9 cellular contexts compared by ENCODE assay signal in the genomic region with DNA sequence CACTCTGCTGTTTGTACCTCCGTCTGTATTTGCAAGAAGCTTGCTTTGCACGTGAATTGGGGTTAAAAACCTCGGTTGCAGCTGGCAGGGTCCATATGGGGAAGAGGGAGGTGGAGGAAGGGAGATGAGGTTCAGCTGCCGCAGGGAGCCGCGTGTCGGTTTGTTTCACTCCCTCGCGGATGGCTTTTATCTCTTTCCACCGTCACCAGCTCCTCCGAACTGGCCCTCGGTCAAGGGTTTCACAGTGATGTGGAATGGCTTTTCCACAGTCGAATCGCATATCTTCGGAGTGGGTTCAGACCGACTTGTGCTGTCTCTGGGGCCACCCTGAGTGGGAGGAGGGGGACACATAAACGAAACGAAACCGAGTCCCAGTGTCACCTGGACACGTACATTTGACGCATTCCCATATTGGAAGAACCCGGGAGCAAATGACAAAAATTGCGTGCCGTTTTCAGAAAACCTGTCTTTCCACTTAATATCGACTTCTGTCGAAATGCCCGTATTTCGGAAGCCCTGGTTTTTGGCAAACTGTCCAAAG. TPM values are rescaled to one million over a fixed set of nuclear protein-coding genes. Genes with fewer than 3 reads are reported as not detected.
A peak's percentile ranks its signal among the peaks of the same experiment; 100 is the strongest.
DNase-seq lines count a peak whose midpoint lies in the region; ATAC-seq and TF ChIP-seq lines count a peak whose summit lies in the region.
"Had no signal": no experiment of that assay in that cellular context is flagged by ENCODE, and none has a peak within 500 bp of the region (broad histone marks: within the 10 kb centered on the region; RNA-seq: fewer than 3 reads in every experiment).

No MANE protein-coding gene starts in this region.

- TF ChIP-seq EP300 in esophagus muscularis mucosa (IDR thresholded peaks at IDR 0.05) = no peak

- H3K9me3 Mint-ChIP-seq in activated CD8-positive, alpha-beta T cell treated with anti-CD3 and anti-CD28 coated beads for 36 hours = no peaks in the 10 kb centered on the region
- no peaks in the 10 kb centered on the region for H3K9me3 Mint-ChIP-seq in naive B cell

- H3K27ac ChIP-seq in esophagus muscularis mucosa (replicated peaks in 1 of 4) = peak overlapping the region; percentile 83 to 92 (median 90)
- peak overlapping the region; percentile 91 for H3K27ac ChIP-seq in upper lobe of right lung

- peaks cover 0 to 16% (median 4%) of the 10 kb centered on the region in 4 donors for H3K4me1 ChIP-seq in esophagus muscularis mucosa
- H3K4me1 ChIP-seq in upper lobe of right lung = peaks cover 7% of the 10 kb centered on the region

- POLR2A ChIA-PET in activated CD8-positive, alpha-beta T cell treated with anti-CD3 and anti-CD28 coated beads for 36 hours (lab: Charles Lee) = interaction anchor here (0.7 to 1.0 kb wide), 2 partner anchors 13 to 47 kb away, joined by 3 read pairs; no protein-coding TSS in a partner anchor

- no peak for ATAC-seq in activated CD8-positive, alpha-beta T cell treated with anti-CD3 and anti-CD28 coated beads for 36 hours
- peak; percentile 3 to 4 for ATAC-seq in naive B cell (ENCODE audit: low read depth in 2 of 2)
- ATAC-seq in upper lobe of right lung = peak; percentile 22
- ATAC-seq in GM19452 (IDR thresholded peaks at IDR 0.05; ENCODE audit: unreplicated experiment) = no peak

- H3K27me3 ChIP-seq in esophagus muscularis mucosa = no peaks in the 10 kb centered on the region
- no peaks in the 10 kb centered on the region for H3K27me3 ChIP-seq in upper lobe of right lung

- DNase-seq in NCI-H2081 (lab: John Stamatoyannopoulos, UW) = peak; percentile 43 to 55
- DNase-seq in NCI-H2081 treated with DMSO at 0.1 percent for 48 hours (lab: John Stamatoyannopoulos, UW) = no peak
- peak; percentile 47 for DNase-seq in NCI-H1092 treated with DMSO at 0.1 percent for 48 hours (lab: John Stamatoyannopoulos, UW)
- DNase-seq in activated CD8-positive, alpha-beta T cell treated with anti-CD3 and anti-CD28 coated beads for 36 hours = peak; percentile 31
- no peak for DNase-seq in esophagus muscularis mucosa (ENCODE audit: extremely low spot score)
- DNase-seq in naive B cell = peak; percentile 17
- DNase-seq in upper lobe of right lung = peak; percentile 51

- H3K36me3 Mint-ChIP-seq in activated CD8-positive, alpha-beta T cell treated with anti-CD3 and anti-CD28 coated beads for 36 hours (ENCODE audit: low read depth) = peaks cover 26% of the 10 kb centered on the region
- H3K36me3 Mint-ChIP-seq in naive B cell = peaks cover 5 to 15% of the 10 kb centered on the region in 2 donors

- TF ChIP-seq CTCF in activated CD8-positive, alpha-beta T cell treated with anti-CD3 and anti-CD28 coated beads for 36 hours (IDR thresholded peaks at IDR 0.05) = no peak
- TF ChIP-seq CTCF in esophagus muscularis mucosa (IDR thresholded peaks at IDR 0.05) (no peak), upper lobe of right lung (IDR thresholded peaks at IDR 0.05) (no peak)

- peaks cover 32% of the 10 kb centered on the region for H3K4me1 Mint-ChIP-seq in activated CD8-positive, alpha-beta T cell treated with anti-CD3 and anti-CD28 coated beads for 36 hours (ENCODE audit: low read depth)
- peaks cover 7 to 11% (median 11%) of the 10 kb centered on the region in 3 donors for H3K4me1 Mint-ChIP-seq in naive B cell

- H3K9me3 ChIP-seq in esophagus muscularis mucosa (peaks cover 0 to 4% (median 0%) of the 10 kb centered on the region in 4 donors), upper lobe of right lung (no peaks in the 10 kb centered on the region)

- no peaks in the 10 kb centered on the region for H3K27me3 Mint-ChIP-seq in activated CD8-positive, alpha-beta T cell treated with anti-CD3 and anti-CD28 coated beads for 36 hours
- H3K27me3 Mint-ChIP-seq in naive B cell = peaks cover 0 to 6% (median 0%) of the 10 kb centered on the region in 3 donors

- H3K4me3 ChIP-seq in esophagus muscularis mucosa = peak overlapping the region; percentile 66 to 74 (median 73)
- H3K4me3 ChIP-seq in upper lobe of right lung = peak overlapping the region; percentile 63

- peak overlapping the region; percentile 93 for H3K4me3 Mint-ChIP-seq in activated CD8-positive, alpha-beta T cell treated with anti-CD3 and anti-CD28 coated beads for 36 hours
- H3K4me3 Mint-ChIP-seq in naive B cell = peak overlapping the region; percentile 88 to 98 (median 96)

- TF ChIP-seq POLR2A in esophagus muscularis mucosa (IDR thresholded peaks at IDR 0.05; ENCODE audit: low read depth) = no peak

- H3K36me3 ChIP-seq in esophagus muscularis mucosa = peaks cover 0 to 18% (median 8%) of the 10 kb centered on the region in 4 donors
- H3K36me3 ChIP-seq in upper lobe of right lung = peaks cover 16% of the 10 kb centered on the region

- 45% methylated on average over 28 of the region's 28 CpGs for WGBS in esophagus muscularis mucosa

- intact Hi-C loops in activated CD8-positive, alpha-beta T cell treated with anti-CD3 and anti-CD28 coated beads for 36 hours (cut with micrococcal nuclease) = loop anchor here (10.0 kb wide), 1 partner anchor 53 kb away; no protein-coding TSS in a partner anchor
- intact Hi-C loops in esophagus muscularis mucosa (cut with DNase I) (no loop called here), upper lobe of right lung (cut with DNase I) (no loop called here)

- peak overlapping the region; percentile 88 for H3K27ac Mint-ChIP-seq in activated CD8-positive, alpha-beta T cell treated with anti-CD3 and anti-CD28 coated beads for 36 hours
- H3K27ac Mint-ChIP-seq in naive B cell = peak overlapping the region in 5 of 6 donors; percentile 59 to 97 (median 95)

- CTCF ChIA-PET in activated CD8-positive, alpha-beta T cell treated with anti-CD3 and anti-CD28 coated beads for 36 hours (lab: Charles Lee) = interaction anchor here (1.0 to 1.4 kb wide), 3 partner anchors 8 to 58 kb away, joined by 3 to 6 read pairs (median 6); no protein-coding TSS in a partner anchor

RNA-seq across cellular contexts. Expression of gene ZBTB33, which starts 0.9 kb away (rescaled TPM):
- total RNA-seq in activated CD8-positive, alpha-beta T cell treated with anti-CD3 and anti-CD28 coated beads for 36 hours = 10 to 100 TPM; 11.6 to 12.4 TPM
- total RNA-seq in esophagus muscularis mucosa (1 to 10 TPM; 7.9 to 9.1 (median 8.1) TPM), upper lobe of right lung (15.3 TPM)
- 10 to 100 TPM; 12.0 to 24.1 (median 15.9) TPM for polyA plus RNA-seq in naive B cell (ENCODE audit: low read depth in 6 of 6)

RNA-seq across cellular contexts. Expression of gene TMEM255A, which starts 59.7 kb away (rescaled TPM):
- total RNA-seq in activated CD8-positive, alpha-beta T cell treated with anti-CD3 and anti-CD28 coated beads for 36 hours = not detected
- total RNA-seq in esophagus muscularis mucosa (1 to 10 TPM; 1.2 to 4.7 (median 4.2) TPM), upper lobe of right lung (1.5 TPM)
- polyA plus RNA-seq in naive B cell (ENCODE audit: low read depth in 6 of 6) = under 1 TPM in 3 of 6 donors, not detected in 3; 0.15 to 0.24 (median 0.23) TPM
- total RNA-seq: glomerular endothelial cell had no signal

Comparison
In these comparisons a context has a peak if more than half of its experiments do, and no peak if none do; other contexts are left out.
1. DNase-seq: peak in NCI-H2081 (2 of 2), NCI-H1092 treated with DMSO at 0.1 percent for 48 hours (single experiment), activated CD8-positive, alpha-beta T cell treated with anti-CD3 and anti-CD28 coated beads for 36 hours (single experiment), naive B cell (single experiment) and upper lobe of right lung (single experiment); none in NCI-H2081 treated with DMSO at 0.1 percent for 48 hours (single experiment) and esophagus muscularis mucosa (single experiment).
2. ATAC-seq: peak in naive B cell (2 of 2) and upper lobe of right lung (single experiment); none in activated CD8-positive, alpha-beta T cell treated with anti-CD3 and anti-CD28 coated beads for 36 hours (single experiment) and GM19452 (single experiment).